1 cellular context compared by ENCODE assay signal in genomic region chr6:89758830-89759229, GRCh38.
TF ChIP-seq lines count a peak whose summit lies in the region.

No MANE protein-coding gene starts in this region.

TF ChIP-seq in GM12878, 131 proteins besides CTCF, POLR2A, EP300 and RAD21 (continued from another document):
- TF ChIP-seq ZBTB11 (CRISPR knock-in tag; IDR thresholded peaks at IDR 0.05) (no peak), SREBF2 (IDR thresholded peaks at IDR 0.05; ENCODE audit: low read length) (no peak), ZNF217 (IDR thresholded peaks at IDR 0.05) (no peak), NR2F1 (conservative IDR thresholded peaks at IDR 0.05) (no peak), RB1 (IDR thresholded peaks at IDR 0.05; ENCODE audit: borderline replicate concordance) (no peak), PAX8 (IDR thresholded peaks at IDR 0.05) (no peak), TCF7 (IDR thresholded peaks at IDR 0.05; ENCODE audit: borderline replicate concordance) (no peak), BCL11A (IDR thresholded peaks at IDR 0.05; ENCODE audit: low read depth, low read length) (no peak), ZNF592 (IDR thresholded peaks at IDR 0.05) (no peak), CBX3 (IDR thresholded peaks at IDR 0.05; ENCODE audit: borderline replicate concordance, low read depth) (no peak), STAT3 (IDR thresholded peaks at IDR 0.05; ENCODE audit: low read depth, low read length) (no peak)
